25 cellular contexts compared by ENCODE assay signal in genomic region chr11:72338266-72338665, GRCh38.
DNase-seq lines count a peak whose midpoint lies in the region; ATAC-seq, FAIRE-seq and TF ChIP-seq lines count a peak whose summit lies in the region.
"Had no signal": no experiment of that assay in that cellular context is flagged by ENCODE, and none has a peak within 500 bp of the region (broad histone marks: within the 10 kb centered on the region; RNA-seq: fewer than 3 reads in every experiment).

No MANE protein-coding gene starts in this region.

- H3K4me3 Mint-ChIP-seq in stimulated activated naive CD8-positive, alpha-beta T cell treated with anti-CD3 and anti-CD28 coated beads, Interleukin-15, amount 100 ng/mL, for 72 hours = no peak overlapping the region
- H3K4me3 Mint-ChIP-seq: B cell; CD4-positive, alpha-beta memory T cell; CD4-positive, CD25-positive, alpha-beta regulatory T cell; CD8-positive, alpha-beta memory T cell had no signal

- WGBS in GM12878 (ENCODE audit: insufficient coverage, insufficient replicate concordance, low lambda C conversion rate, missing lambda C conversion rate) = 73% methylated on average over 2 of the region's 2 CpGs

- TF ChIP-seq CTCF in HEK293 (tag by site-specific recombination; IDR thresholded peaks at IDR 0.05) (no peak), GM12878 (IDR thresholded peaks at IDR 0.05 in 2 of 3, conservative IDR thresholded peaks at IDR 0.05 in 1 of 3; ENCODE audit: control insufficient read depth in 2 of 3, extremely low read depth in 1 of 3, insufficient read depth in 1 of 3, low read depth in 3 of 3, low read length in 3 of 3) (no peak)

- RAD21 ChIA-PET in GM12878 (lab: Charles Lee; ENCODE audit: unreplicated experiment) = interaction anchor here (1.2 kb wide), 1 partner anchor 93 kb away, joined by 3 read pairs; no protein-coding TSS in a partner anchor

- no peaks in the 10 kb centered on the region for H3K27me3 Mint-ChIP-seq in stimulated activated naive CD8-positive, alpha-beta T cell treated with anti-CD3 and anti-CD28 coated beads, Interleukin-15, amount 100 ng/mL, for 72 hours
- H3K27me3 Mint-ChIP-seq: B cell; CD4-positive, alpha-beta memory T cell; CD4-positive, CD25-positive, alpha-beta regulatory T cell; CD8-positive, alpha-beta memory T cell had no signal

- H3K4me1 ChIP-seq in HEK293 (ENCODE audit: control insufficient read depth, insufficient read depth, low read length) (no peaks in the 10 kb centered on the region), GM12878 (ENCODE audit: control insufficient read depth, insufficient read depth, low read length) (no peaks in the 10 kb centered on the region)
- H3K4me1 ChIP-seq: A549 had no signal

- no peak for ATAC-seq in stimulated activated naive CD8-positive, alpha-beta T cell treated with anti-CD3 and anti-CD28 coated beads, Interleukin-15, amount 100 ng/mL, for 72 hours
- ATAC-seq in stimulated activated naive CD8-positive, alpha-beta T cell treated with anti-CD3 and anti-CD28 coated beads, Interleukin-15, Interleukin-2, amounts not matched to agents 100 U/mL and 50 U/mL, for 24 hours = no peak
- ATAC-seq in GM12878 = no peak
- ATAC-seq in HG03159 (IDR thresholded peaks at IDR 0.05; ENCODE audit: unreplicated experiment) = no peak
- no peak for ATAC-seq in HG02642 (IDR thresholded peaks at IDR 0.05; ENCODE audit: poor library complexity, unreplicated experiment)
- no peak for ATAC-seq in HG02840 (IDR thresholded peaks at IDR 0.05; ENCODE audit: low FRiP score, unreplicated experiment)
- ATAC-seq: A549 had no signal

- H3K9me3 ChIP-seq in HEK293 (ENCODE audit: control insufficient read depth, insufficient read depth, low read depth, low read length) (no peaks in the 10 kb centered on the region), GM12878 (replicated peaks; ENCODE audit: control insufficient read depth, insufficient read depth, low read length) (no peaks in the 10 kb centered on the region)
- H3K9me3 ChIP-seq: A549; BLaER1 treated with 17β-estradiol and CSF1 and Interleukin-3, amounts not matched to agents 10 nM and 100 nM had no signal

- CTCF ChIA-PET in HEK293 (lab: Yijun Ruan, JAX) (interaction anchor here (1.0 to 1.2 kb wide), 2 partner anchors 10 to 155 kb away, joined by 3 read pairs; no protein-coding TSS in a partner anchor), GM12878 (lab: Yijun Ruan, JAX) (interaction anchor here (0.6 to 1.5 kb wide), 3 partner anchors 10 to 263 kb away, joined by 3 to 5 read pairs (median 4); no protein-coding TSS in a partner anchor)

- H3K27ac ChIP-seq in HEK293 (ENCODE audit: extremely low read depth, low read depth, low read length) (no peak overlapping the region), GM12878 (ENCODE audit: control insufficient read depth, insufficient read depth) (no peak overlapping the region)
- H3K27ac ChIP-seq: 22Rv1; A549; BLaER1 treated with 17β-estradiol and CSF1 and Interleukin-3, amounts not matched to agents 10 nM and 100 nM; C4-2B had no signal

- no peak for TF ChIP-seq POLR2A in GM12878 (IDR thresholded peaks at IDR 0.05; ENCODE audit: low read depth, low read length)

- TF ChIP-seq RAD21 in GM12878 (IDR thresholded peaks at IDR 0.05; ENCODE audit: insufficient read depth, low read depth, low read length) = no peak

- POLR2A ChIA-PET in HEK293 (lab: Yijun Ruan, JAX) (no interaction called here), GM12878 (lab: Charles Lee) (no interaction called here)

- no peaks in the 10 kb centered on the region for H3K79me2 ChIP-seq in GM12878 (ENCODE audit: control insufficient read depth, insufficient read depth, low read length)

- SMC1A ChIA-PET in GM12878 (lab: Charles Lee; ENCODE audit: uncharacterized antibody, unreplicated experiment) = interaction anchor here (0.8 to 2.0 kb wide), 2 partner anchors 11 to 93 kb away, joined by 3 to 4 read pairs; no protein-coding TSS in a partner anchor

- BruUV-seq in GM12878 (replicated peaks; lab: Mats Ljungman, UMichigan) = no TSS peak

- H4K20me1 ChIP-seq in GM12878 (ENCODE audit: control insufficient read depth, insufficient read depth) = no peaks in the 10 kb centered on the region

- H3K4me2 ChIP-seq in GM12878 (ENCODE audit: control insufficient read depth, insufficient read depth) = no peak overlapping the region
- H3K4me2 ChIP-seq: A549 had no signal

- intact Hi-C loops in GM12878 (cut with micrococcal nuclease; ENCODE audit: unreplicated experiment) = no loop called here

- peak overlapping the region; percentile 47 to 57 for H3K27ac Mint-ChIP-seq in stimulated activated naive CD8-positive, alpha-beta T cell treated with anti-CD3 and anti-CD28 coated beads, Interleukin-15, amount 100 ng/mL, for 72 hours
- H3K27ac Mint-ChIP-seq: B cell; CD8-positive, alpha-beta memory T cell had no signal

- no peak overlapping the region for H3K4me3 ChIP-seq in HEK293 (ENCODE audit: low read depth, low read length)
- H3K4me3 ChIP-seq in GM12878 = no peak overlapping the region
- H3K4me3 ChIP-seq: A549; BLaER1 treated with 17β-estradiol and CSF1 and Interleukin-3, amounts not matched to agents 10 nM and 100 nM had no signal

- no peak for TF ChIP-seq EP300 in GM12878 (IDR thresholded peaks at IDR 0.05; ENCODE audit: borderline replicate concordance in 1 of 2, control insufficient read depth in 1 of 2, low read depth in 2 of 2, low read length in 2 of 2)

- H3K4me1 Mint-ChIP-seq in stimulated activated naive CD8-positive, alpha-beta T cell treated with anti-CD3 and anti-CD28 coated beads, Interleukin-15, amount 100 ng/mL, for 72 hours = peaks cover 28% of the 10 kb centered on the region

- H3K9me3 Mint-ChIP-seq in stimulated activated naive CD8-positive, alpha-beta T cell treated with anti-CD3 and anti-CD28 coated beads, Interleukin-15, amount 100 ng/mL, for 72 hours = no peaks in the 10 kb centered on the region
- H3K9me3 Mint-ChIP-seq: CD4-positive, alpha-beta memory T cell; CD4-positive, CD25-positive, alpha-beta regulatory T cell; CD8-positive, alpha-beta memory T cell had no signal

- no peak for FAIRE-seq in GM12878 (lab: Jason Lieb, UNC)
- FAIRE-seq: A549, GM12892, GM18507 had no signal

- H2AFZ ChIP-seq in GM12878 (ENCODE audit: control insufficient read depth, low read depth, low read length) = no peak overlapping the region

- in situ Hi-C loops in GM12878 (cut with MboI) = no loop called here

- peaks cover 0 to 13% of the 10 kb centered on the region in 2 experiments; a peak in 1 of 3 replicates for H3K36me3 ChIP-seq in HEK293 (ENCODE audit: control insufficient read depth in 2 of 2, insufficient read depth in 1 of 2, low read length in 2 of 2)
- no peaks in the 10 kb centered on the region; a peak in 2 of 4 replicates for H3K36me3 ChIP-seq in GM12878 (ENCODE audit: control insufficient read depth in 2 of 2, insufficient read depth in 2 of 2, low read length in 1 of 2)

- no peaks in the 10 kb centered on the region for H3K27me3 ChIP-seq in GM12878 (replicated peaks in 1 of 2; ENCODE audit: control insufficient read depth in 2 of 2, insufficient read depth in 2 of 2, low read length in 1 of 2)
- H3K27me3 ChIP-seq: BLaER1 treated with 17β-estradiol and CSF1 and Interleukin-3, amounts not matched to agents 10 nM and 100 nM had no signal

- DNase-seq in stimulated activated naive CD8-positive, alpha-beta T cell treated with anti-CD3 and anti-CD28 coated beads, Interleukin-15, amount 100 ng/mL, for 72 hours = no peak
- no peak for DNase-seq in stimulated activated naive CD8-positive, alpha-beta T cell treated with anti-CD3 and anti-CD28 coated beads, Interleukin-15, Interleukin-2, amounts not matched to agents 100 U/mL and 50 U/mL, for 24 hours
- no peak for DNase-seq in GM12878 (ENCODE audit: low read depth, low spot score)
- DNase-seq: AML-193; CD4-positive, alpha-beta memory T cell; CD4-positive, CD25-positive, alpha-beta regulatory T cell; CD8-positive, alpha-beta memory T cell; COR-L47; DMS 273 treated with DMSO at 0.1 percent for 48 hours; DMS153; DMS53; DMS79; DND-41; GDM1 had no signal

- H3K9ac ChIP-seq in GM12878 (ENCODE audit: control insufficient read depth, insufficient read depth, low read length) = no peak overlapping the region
- H3K9ac ChIP-seq: BLaER1 treated with 17β-estradiol and CSF1 and Interleukin-3, amounts not matched to agents 10 nM and 100 nM had no signal

TF ChIP-seq in HEK293, 187 proteins besides CTCF, POLR2A, EP300 and RAD21:
- TF ChIP-seq EGR2 (tag by site-specific recombination; IDR thresholded peaks at IDR 0.05; ENCODE audit: low read depth) (peak; percentile 50; the same call in 1 of the 2 replicates), ZFHX2 (tag by site-specific recombination; conservative IDR thresholded peaks at IDR 0.05) (peak; percentile 61), KLF8 (tag by site-specific recombination; IDR thresholded peaks at IDR 0.05) (no peak), ZNF37A (tag by site-specific recombination; IDR thresholded peaks at IDR 0.05) (no peak)

TF ChIP-seq in GM12878, 131 proteins besides CTCF, POLR2A, EP300 and RAD21:
- no peak for TF ChIP-seq JUNB (IDR thresholded peaks at IDR 0.05)
- no peak for TF ChIP-seq MYC (IDR thresholded peaks at IDR 0.05; ENCODE audit: insufficient read depth, insufficient read length, insufficient replicate concordance, low read length, severe bottlenecking)
- no peak for TF ChIP-seq ETV6 (conservative IDR thresholded peaks at IDR 0.05 in 1 of 2, IDR thresholded peaks at IDR 0.05 in 1 of 2; ENCODE audit: borderline replicate concordance in 1 of 2, low read depth in 1 of 2)
- no peak for TF ChIP-seq DPF2 (IDR thresholded peaks at IDR 0.05)
- TF ChIP-seq SPI1 (IDR thresholded peaks at IDR 0.05; ENCODE audit: borderline replicate concordance, insufficient read depth, low read depth, low read length) = peak; percentile 29; the same call in 1 of the 2 replicates
- TF ChIP-seq MEF2B (IDR thresholded peaks at IDR 0.05; ENCODE audit: partially characterized antibody, poor library complexity, severe bottlenecking) = no peak
